1 cellular context compared by ENCODE assay signal in genomic region chr6:119147101-119148053, GRCh38.
TF ChIP-seq lines count a peak whose summit lies in the region.

No MANE protein-coding gene starts in this region.

TF ChIP-seq in HEK293, 187 proteins besides CTCF, POLR2A, EP300 and RAD21 (continued from another document):
- TF ChIP-seq ZBTB11 (tag by site-specific recombination; conservative IDR thresholded peaks at IDR 0.05; ENCODE audit: low read depth) = no peak
- no peak for TF ChIP-seq ZNF18 (tag by site-specific recombination; IDR thresholded peaks at IDR 0.05)
- TF ChIP-seq ZNF184 (tag by site-specific recombination; IDR thresholded peaks at IDR 0.05) = peak; percentile 78
- TF ChIP-seq ZNF416 (tag by site-specific recombination; IDR thresholded peaks at IDR 0.05) = no peak
- TF ChIP-seq KLF17 (tag by site-specific recombination; IDR thresholded peaks at IDR 0.05) = no peak
- TF ChIP-seq ZNF785 (tag by site-specific recombination; IDR thresholded peaks at IDR 0.05) = no peak
- TF ChIP-seq ZNF596 (tag by site-specific recombination; IDR thresholded peaks at IDR 0.05) = no peak
- TF ChIP-seq ZFHX2 (tag by site-specific recombination; conservative IDR thresholded peaks at IDR 0.05) = no peak
- TF ChIP-seq ATF2 (tag by site-specific recombination; IDR thresholded peaks at IDR 0.05; ENCODE audit: low read depth) = no peak
- TF ChIP-seq ZNF629 (tag by site-specific recombination; IDR thresholded peaks at IDR 0.05) = peak; percentile 84
- no peak for TF ChIP-seq ZXDB (tag by site-specific recombination; IDR thresholded peaks at IDR 0.05)
- TF ChIP-seq ZNF174 (tag by site-specific recombination; IDR thresholded peaks at IDR 0.05) = no peak
- TF ChIP-seq ZNF211 (tag by site-specific recombination; IDR thresholded peaks at IDR 0.05; ENCODE audit: low read depth) = no peak
- no peak for TF ChIP-seq ZNF670 (tag by site-specific recombination; IDR thresholded peaks at IDR 0.05; ENCODE audit: low read depth)
- no peak for TF ChIP-seq ZNF16 (tag by site-specific recombination; IDR thresholded peaks at IDR 0.05; ENCODE audit: low read depth)
- TF ChIP-seq ZNF335 (tag by site-specific recombination; conservative IDR thresholded peaks at IDR 0.05) = 0 out of 2 replicates have a peak, but pooled peaks have one; percentile 28
- TF ChIP-seq ZNF777 (tag by site-specific recombination; IDR thresholded peaks at IDR 0.05; ENCODE audit: borderline replicate concordance) = no peak
- no peak for TF ChIP-seq ZSCAN5A (tag by site-specific recombination; IDR thresholded peaks at IDR 0.05)
- TF ChIP-seq REST (tag by site-specific recombination; IDR thresholded peaks at IDR 0.05) = peak; percentile 19; the same call in 1 of the 2 replicates
- TF ChIP-seq KLF8 (tag by site-specific recombination; IDR thresholded peaks at IDR 0.05) = peak; percentile 55; the same call in 1 of the 2 replicates
- TF ChIP-seq ZNF768 (tag by site-specific recombination; IDR thresholded peaks at IDR 0.05) = no peak
- no peak for TF ChIP-seq ZNF561 (tag by site-specific recombination; IDR thresholded peaks at IDR 0.05; ENCODE audit: borderline replicate concordance)
TF ChIP-seq in HEK293: peak in this region for 16.
